19 cellular contexts compared by ENCODE assay signal in the genomic region with DNA sequence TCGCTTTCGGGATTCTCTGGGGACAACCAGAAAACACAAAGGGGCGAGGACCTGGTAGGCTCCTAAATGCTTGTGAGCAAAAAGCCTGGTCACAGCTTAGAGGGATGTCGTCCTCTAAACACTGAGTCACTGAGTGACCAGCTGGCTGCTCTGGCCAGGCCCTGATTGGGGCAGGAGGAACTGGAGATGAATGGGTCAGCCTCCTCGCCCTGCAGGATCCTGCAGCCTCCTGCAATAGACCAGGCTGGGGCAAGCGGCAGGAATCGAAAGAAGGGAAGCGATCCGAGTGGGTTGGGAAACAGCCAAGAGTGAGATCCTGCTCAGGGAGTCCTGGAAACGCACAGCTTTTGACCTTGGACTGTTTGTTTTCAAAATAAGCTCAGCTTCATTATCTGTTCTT. TPM values are rescaled to one million over a fixed set of nuclear protein-coding genes. Genes with fewer than 3 reads are reported as not detected.
DNase-seq lines count a peak whose midpoint lies in the region; ATAC-seq lines count a peak whose summit lies in the region.
"Had no signal": no experiment of that assay in that cellular context is flagged by ENCODE, and none has a peak within 500 bp of the region (broad histone marks: within the 10 kb centered on the region; RNA-seq: fewer than 3 reads in every experiment).

No MANE protein-coding gene starts in this region.

- no peak overlapping the region for H3K23ac ChIP-seq in mesenchymal stem cell (ENCODE audit: low read length in 2 of 2)

- no peak overlapping the region for H3K27ac ChIP-seq in mesenchymal stem cell (ENCODE audit: low read length, poor library complexity, severe bottlenecking)
- H3K27ac ChIP-seq in caudate nucleus (ENCODE audit: low read depth, low read length) = no peak overlapping the region
- H3K27ac ChIP-seq: psoas muscle, uterus had no signal

- H3K9ac ChIP-seq in mesenchymal stem cell (ENCODE audit: low read length) = peak overlapping the region; percentile 28

- no peaks in the 10 kb centered on the region for H3K36me3 ChIP-seq in mesenchymal stem cell (ENCODE audit: control insufficient read depth in 1 of 2, insufficient read depth in 2 of 2, low read depth in 1 of 2, low read length in 2 of 2)
- H3K36me3 ChIP-seq: uterus had no signal

- H2BK12ac ChIP-seq in mesenchymal stem cell (ENCODE audit: low read length in 2 of 2) = no peak overlapping the region

- in situ Hi-C loops in Caki2 (cut with HindIII; ENCODE audit: low pct_unique_long_range_greater_than_20kb, low sequenced_read_pairs) = no loop called here

- no peak overlapping the region for H2AK5ac ChIP-seq in mesenchymal stem cell (ENCODE audit: low read length, severe bottlenecking)

- peak overlapping the region in 1 of 2 experiments; percentile 1 for H3K14ac ChIP-seq in mesenchymal stem cell (ENCODE audit: low read length in 2 of 2)

- no peak overlapping the region for H3K4ac ChIP-seq in mesenchymal stem cell (ENCODE audit: low read depth in 1 of 2, low read length in 2 of 2)

- no peak overlapping the region for H4K91ac ChIP-seq in mesenchymal stem cell (ENCODE audit: low read length)

- H4K8ac ChIP-seq in mesenchymal stem cell (ENCODE audit: low read length) = no peak overlapping the region

- H2BK5ac ChIP-seq in mesenchymal stem cell (ENCODE audit: low read depth, low read length, poor library complexity, severe bottlenecking) = no peak overlapping the region

- no peak for ATAC-seq in GM21717 (IDR thresholded peaks at IDR 0.05; ENCODE audit: unreplicated experiment)
- ATAC-seq: left ventricle myocardium superior; naive thymus-derived CD4-positive, alpha-beta T cell; psoas muscle; stimulated activated naive CD8-positive, alpha-beta T cell treated with anti-CD3 and anti-CD28 coated beads, Interleukin-15, Interleukin-2, amounts not matched to agents 100 U/mL and 50 U/mL, for 24 hours had no signal

- WGBS in mesenchymal stem cell = 48% methylated on average over 10 of the region's 10 CpGs

- no peak overlapping the region for H3K4me2 ChIP-seq in mesenchymal stem cell (ENCODE audit: low read length, poor library complexity, severe bottlenecking)

- peaks cover 23 to 82% of the 10 kb centered on the region in 2 experiments for H3K27me3 ChIP-seq in mesenchymal stem cell (ENCODE audit: control insufficient read depth in 1 of 2, insufficient read depth in 1 of 2, low read length in 2 of 2)

- H2BK120ac ChIP-seq in mesenchymal stem cell (ENCODE audit: low read depth, low read length) = no peak overlapping the region

- H3K9me3 ChIP-seq in mesenchymal stem cell (ENCODE audit: control insufficient read depth, low read length) = no peaks in the 10 kb centered on the region
- H3K9me3 ChIP-seq: psoas muscle, uterus had no signal

- no peaks in the 10 kb centered on the region for H3K4me1 ChIP-seq in mesenchymal stem cell (ENCODE audit: control insufficient read depth, insufficient read depth, low read depth, low read length)
- H3K4me1 ChIP-seq: psoas muscle, uterus had no signal

- DNase-seq in Caki2 (ENCODE audit: low read depth) = peak; percentile 59
- DNase-seq in LHCN-M2 (ENCODE audit: low read depth) = peak; percentile 46
- peak; percentile 11 for DNase-seq in cerebellar cortex (ENCODE audit: low spot score)
- peak; percentile 61 for DNase-seq in mesenchymal stem cell
- no peak for DNase-seq in midbrain (lab: John Stamatoyannopoulos, UW)
- no peak for DNase-seq in GM03348 (ENCODE audit: low spot score)
- no peak for DNase-seq in caudate nucleus (lab: John Stamatoyannopoulos, UW)
- DNase-seq: activated CD4-positive, alpha-beta T cell treated with anti-CD3 and anti-CD28 coated beads for 1 hour; activated naive CD4-positive, alpha-beta T cell; effector CD4-positive, alpha-beta T cell; left ventricle myocardium superior; naive thymus-derived CD4-positive, alpha-beta T cell; NCI-H2029 treated with DMSO at 0.1 percent for 48 hours; psoas muscle; Right ventricle myocardium superior; stimulated activated naive CD8-positive, alpha-beta T cell treated with anti-CD3 and anti-CD28 coated beads, Interleukin-15, Interleukin-2, amounts not matched to agents 100 U/mL and 50 U/mL, for 24 hours; T-helper 2 cell; uterus had no signal

- peak overlapping the region in 1 of 2 experiments; percentile 57 for H3K4me3 ChIP-seq in mesenchymal stem cell (ENCODE audit: insufficient read depth in 1 of 2, low read depth in 1 of 2, low read length in 2 of 2)
- H3K4me3 ChIP-seq: psoas muscle, uterus had no signal

- no peaks in the 10 kb centered on the region for H3K79me1 ChIP-seq in mesenchymal stem cell (replicated peaks; ENCODE audit: low read length, poor library complexity, severe bottlenecking)

- H3K18ac ChIP-seq in mesenchymal stem cell (ENCODE audit: low read depth in 1 of 2, low read length in 2 of 2) = no peak overlapping the region

- H2BK15ac ChIP-seq in mesenchymal stem cell (ENCODE audit: low read depth, poor library complexity, severe bottlenecking) = no peak overlapping the region

- no peak overlapping the region for H2AFZ ChIP-seq in mesenchymal stem cell (ENCODE audit: low read depth, low read length)

RNA-seq across cellular contexts. Expression of gene MSX2, which starts 34.1 kb away (rescaled TPM):
- 7.5 and 25.3 TPM in 2 replicates for total RNA-seq in Caki2 (2014; rRNA removed; shearing (Covaris generic); ENCODE audit: low replicate concordance)
- total RNA-seq in LHCN-M2 (2014; rRNA removed) = 4.0 and 4.9 TPM in 2 replicates
- 3.9 TPM for polyA plus RNA-seq in LHCN-M2 (2012)
- 3.1 TPM for polyA plus RNA-seq in mesenchymal stem cell (2013, experiment 1 of 2)
- polyA plus RNA-seq in mesenchymal stem cell (2013, experiment 2 of 2) = 3.2 TPM
- total RNA-seq: naive thymus-derived CD4-positive, alpha-beta T cell had no signal
- polyA plus RNA-seq: naive thymus-derived CD4-positive, alpha-beta T cell had no signal

Comparison
In these comparisons a context has a peak if more than half of its experiments do, and no peak if none do; other contexts are left out.
1. DNase-seq: peak in Caki2 (single experiment), LHCN-M2 (single experiment), cerebellar cortex (single experiment) and mesenchymal stem cell (single experiment); none in midbrain (single experiment), GM03348 (single experiment) and caudate nucleus (0 of 61).